In genomic region chr17:76738468-76738850, GRCh38 we compare ENCODE assay signal across 1 cellular context.
TF ChIP-seq lines count a peak whose summit lies in the region.

No MANE protein-coding gene starts in this region.

TF ChIP-seq in WTC11, 78 proteins besides CTCF, POLR2A, EP300 and RAD21 (continued from another document):
- TF ChIP-seq ARID4B (CRISPR knock-in tag; IDR thresholded peaks at IDR 0.05; ENCODE audit: borderline replicate concordance) (no peak), IRF2 (CRISPR knock-in tag; IDR thresholded peaks at IDR 0.05; ENCODE audit: borderline replicate concordance, low read depth) (no peak), USF2 (CRISPR knock-in tag; IDR thresholded peaks at IDR 0.05) (no peak), RORB (CRISPR knock-in tag; IDR thresholded peaks at IDR 0.05) (no peak), NFE2L1 (CRISPR knock-in tag; IDR thresholded peaks at IDR 0.05) (no peak), NR3C1 (CRISPR knock-in tag; conservative IDR thresholded peaks at IDR 0.05; ENCODE audit: low read depth) (no peak), ZNF232 (CRISPR knock-in tag; IDR thresholded peaks at IDR 0.05) (no peak)
- TF ChIP-seq, protein P1, sequence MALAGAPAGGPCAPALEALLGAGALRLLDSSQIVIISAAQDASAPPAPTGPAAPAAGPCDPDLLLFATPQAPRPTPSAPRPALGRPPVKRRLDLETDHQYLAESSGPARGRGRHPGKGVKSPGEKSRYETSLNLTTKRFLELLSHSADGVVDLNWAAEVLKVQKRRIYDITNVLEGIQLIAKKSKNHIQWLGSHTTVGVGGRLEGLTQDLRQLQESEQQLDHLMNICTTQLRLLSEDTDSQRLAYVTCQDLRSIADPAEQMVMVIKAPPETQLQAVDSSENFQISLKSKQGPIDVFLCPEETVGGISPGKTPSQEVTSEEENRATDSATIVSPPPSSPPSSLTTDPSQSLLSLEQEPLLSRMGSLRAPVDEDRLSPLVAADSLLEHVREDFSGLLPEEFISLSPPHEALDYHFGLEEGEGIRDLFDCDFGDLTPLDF (CRISPR knock-in tag; IDR thresholded peaks at IDR 0.05): no peak
